1 cellular context compared by ENCODE assay signal in the genomic region with DNA sequence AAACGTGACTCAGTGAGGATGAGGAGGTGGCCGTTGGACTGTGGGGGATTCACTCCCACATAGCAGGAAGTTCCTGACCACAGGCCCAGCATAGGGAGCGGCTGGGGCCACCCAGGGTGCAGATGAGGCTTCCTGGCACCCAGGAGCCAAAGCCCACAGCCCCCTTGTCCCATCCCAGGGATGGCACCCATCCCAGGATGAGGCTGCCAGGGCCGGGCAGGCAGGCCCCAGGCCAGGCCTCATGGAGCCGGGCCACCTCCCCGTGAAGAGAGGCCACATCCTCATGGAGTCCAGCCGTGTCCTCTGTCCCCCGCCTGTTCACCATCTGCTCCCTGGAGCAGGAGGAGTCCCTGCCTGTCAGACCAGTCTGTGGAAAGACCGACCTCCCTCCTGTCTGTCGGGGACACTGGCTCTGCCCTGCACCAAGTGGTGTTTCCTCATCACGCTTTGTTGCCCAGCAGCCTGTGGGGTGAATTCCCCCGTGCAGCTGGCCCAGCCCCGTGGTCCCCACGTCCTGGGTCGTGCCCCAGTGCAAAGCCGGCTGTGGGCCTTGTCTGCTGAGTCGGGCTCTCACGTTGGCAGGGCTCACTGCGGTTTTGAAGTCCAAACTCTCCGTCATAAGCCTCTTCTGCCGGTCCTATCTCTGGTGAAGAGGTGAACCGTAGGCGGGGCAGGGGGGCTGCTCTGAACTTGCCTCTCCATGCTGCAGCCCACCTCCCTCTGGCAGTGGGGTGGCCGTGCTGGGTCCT.
TF ChIP-seq lines count a peak whose summit lies in the region.

No MANE protein-coding gene starts in this region.

TF ChIP-seq in IMR-90, 13 proteins besides CTCF, POLR2A, EP300 and RAD21:
- no peak for TF ChIP-seq MXI1 (IDR thresholded peaks at IDR 0.05; ENCODE audit: borderline replicate concordance, low read depth, low read length)
- no peak for TF ChIP-seq ELK1 (IDR thresholded peaks at IDR 0.05; ENCODE audit: borderline replicate concordance, low read depth, low read length)
- TF ChIP-seq RCOR1 (IDR thresholded peaks at IDR 0.05; ENCODE audit: insufficient replicate concordance, low read length), result no peak
- TF ChIP-seq, protein P1, sequence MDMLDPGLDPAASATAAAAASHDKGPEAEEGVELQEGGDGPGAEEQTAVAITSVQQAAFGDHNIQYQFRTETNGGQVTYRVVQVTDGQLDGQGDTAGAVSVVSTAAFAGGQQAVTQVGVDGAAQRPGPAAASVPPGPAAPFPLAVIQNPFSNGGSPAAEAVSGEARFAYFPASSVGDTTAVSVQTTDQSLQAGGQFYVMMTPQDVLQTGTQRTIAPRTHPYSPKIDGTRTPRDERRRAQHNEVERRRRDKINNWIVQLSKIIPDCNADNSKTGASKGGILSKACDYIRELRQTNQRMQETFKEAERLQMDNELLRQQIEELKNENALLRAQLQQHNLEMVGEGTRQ (IDR thresholded peaks at IDR 0.05; ENCODE audit: low read depth, low read length), result no peak
- TF ChIP-seq FOS (IDR thresholded peaks at IDR 0.05; ENCODE audit: low read depth, low read length), result no peak
- no peak for TF ChIP-seq CHD1 (IDR thresholded peaks at IDR 0.05; ENCODE audit: low read depth, low read length)
- TF ChIP-seq SMC3 (IDR thresholded peaks at IDR 0.05; ENCODE audit: low read depth, low read length), result no peak
- no peak for TF ChIP-seq NFE2L2 (IDR thresholded peaks at IDR 0.05; ENCODE audit: low read depth, low read length)
- TF ChIP-seq CEBPB (IDR thresholded peaks at IDR 0.05; ENCODE audit: low read depth, low read length), result no peak
- no peak for TF ChIP-seq BHLHE40 (IDR thresholded peaks at IDR 0.05; ENCODE audit: low read depth, low read length)
- no peak for TF ChIP-seq MAZ (IDR thresholded peaks at IDR 0.05; ENCODE audit: borderline replicate concordance, low read depth, low read length)
- no peak for TF ChIP-seq MAFK (IDR thresholded peaks at IDR 0.05; ENCODE audit: low read depth, low read length)
- no peak for TF ChIP-seq RFX5 (IDR thresholded peaks at IDR 0.05; ENCODE audit: low read depth, low read length)
